18 cellular contexts compared by ENCODE assay signal in genomic region chr1:51559064-51559500, GRCh38. TPM values are rescaled to one million over a fixed set of nuclear protein-coding genes. Genes with fewer than 3 reads are reported as not detected.
A peak's percentile ranks its signal among the peaks of the same experiment; 100 is the strongest.
DNase-seq lines count a peak whose midpoint lies in the region; ATAC-seq and TF ChIP-seq lines count a peak whose summit lies in the region.
"Had no signal": no experiment of that assay in that cellular context is flagged by ENCODE, and none has a peak within 500 bp of the region (broad histone marks: within the 10 kb centered on the region; RNA-seq: fewer than 3 reads in every experiment).

No MANE protein-coding gene starts in this region.

- H3K4me1 ChIP-seq in HEK293 (ENCODE audit: control insufficient read depth, insufficient read depth, low read length) (no peaks in the 10 kb centered on the region), SJSA1 (replicated peaks) (peaks cover 44% of the 10 kb centered on the region), skeletal muscle satellite cell (ENCODE audit: control insufficient read depth, insufficient read depth, low read length) (peaks cover 30% of the 10 kb centered on the region)
- H3K4me1 ChIP-seq: colonic mucosa had no signal

- no peak for TF ChIP-seq CTCF in HEK293 (tag by site-specific recombination; IDR thresholded peaks at IDR 0.05)
- TF ChIP-seq CTCF in fibroblast of villous mesenchyme (IDR thresholded peaks at IDR 0.05; ENCODE audit: insufficient read depth, low read depth, low read length) = no peak
- no peak for TF ChIP-seq CTCF in dorsolateral prefrontal cortex (IDR thresholded peaks at IDR 0.05 in 54 of 56, conservative IDR thresholded peaks at IDR 0.05 in 2 of 56; ENCODE audit: low read depth in 1 of 56, partially characterized antibody in 56 of 56)

- no peaks in the 10 kb centered on the region for H3K36me3 ChIP-seq in HEK293 (ENCODE audit: control insufficient read depth in 2 of 2, insufficient read depth in 1 of 2, low read length in 2 of 2)
- no peaks in the 10 kb centered on the region for H3K36me3 ChIP-seq in SJSA1
- no peaks in the 10 kb centered on the region for H3K36me3 ChIP-seq in skeletal muscle satellite cell (ENCODE audit: insufficient read depth, low read length)
- H3K36me3 ChIP-seq: BLaER1 treated with 17β-estradiol and CSF1 and Interleukin-3, amounts not matched to agents 10 nM and 100 nM; colonic mucosa had no signal

- no peak for DNase-seq in SJSA1 (ENCODE audit: low read depth in 1 of 2, low spot score in 2 of 2)
- DNase-seq in fibroblast of villous mesenchyme (ENCODE audit: low read depth) = peak; percentile 11
- DNase-seq in GOT3 (lab: John Stamatoyannopoulos, UW) = no peak
- no peak for DNase-seq in dorsolateral prefrontal cortex
- DNase-seq: activated CD4-positive, alpha-beta T cell treated with anti-CD3 and anti-CD28 coated beads, Interleukin-2, amount 50 U/mL, for 4 hours; activated effector memory CD4-positive, alpha-beta T cell treated with Interleukin-2 at 50 U/mL for 16 hours; aorta; colonic mucosa; DMS79; hippocampal formation; left colon; naive B cell; NCI-H1105 treated with DMSO at 0.1 percent for 48 hours; NK-92 treated with Interleukin-12 subunit alpha and Interleukin-12 subunit beta, amount 100 ng/mL, for 24 hours had no signal

- H3K27ac ChIP-seq in HEK293 (ENCODE audit: extremely low read depth, low read depth, low read length) (no peak overlapping the region), SJSA1 (peak overlapping the region; percentile 71), dorsolateral prefrontal cortex (no peak overlapping the region)
- H3K27ac ChIP-seq: BLaER1 treated with 17β-estradiol and CSF1 and Interleukin-3, amounts not matched to agents 10 nM and 100 nM; colonic mucosa had no signal

- no peak overlapping the region for H3K4me3 ChIP-seq in HEK293 (ENCODE audit: low read depth, low read length)
- H3K4me3 ChIP-seq in SJSA1 = no peak overlapping the region
- no peak overlapping the region for H3K4me3 ChIP-seq in fibroblast of villous mesenchyme (ENCODE audit: low read depth, low read length)
- H3K4me3 ChIP-seq in skeletal muscle satellite cell (ENCODE audit: low read length) = peak overlapping the region; percentile 40
- H3K4me3 ChIP-seq in dorsolateral prefrontal cortex = no peak overlapping the region
- H3K4me3 ChIP-seq: BLaER1 treated with 17β-estradiol and CSF1 and Interleukin-3, amounts not matched to agents 10 nM and 100 nM; colonic mucosa had no signal

- H3K9me3 ChIP-seq in HEK293 (ENCODE audit: control insufficient read depth, insufficient read depth, low read depth, low read length) (no peaks in the 10 kb centered on the region), SJSA1 (replicated peaks) (no peaks in the 10 kb centered on the region), skeletal muscle satellite cell (replicated peaks; ENCODE audit: low read length) (no peaks in the 10 kb centered on the region)
- H3K9me3 ChIP-seq: BLaER1 treated with 17β-estradiol and CSF1 and Interleukin-3, amounts not matched to agents 10 nM and 100 nM; colonic mucosa had no signal

- intact Hi-C loops in dorsolateral prefrontal cortex (cut with DNase I) = no loop called here

- H3K9ac ChIP-seq in skeletal muscle satellite cell (ENCODE audit: low read depth, low read length) = peak overlapping the region; percentile 62
- H3K9ac ChIP-seq: BLaER1 treated with 17β-estradiol and CSF1 and Interleukin-3, amounts not matched to agents 10 nM and 100 nM had no signal

- CTCF ChIA-PET in HEK293 (lab: Yijun Ruan, JAX) = no interaction called here

- peak overlapping the region; percentile 75 for H3K4me2 ChIP-seq in skeletal muscle satellite cell (ENCODE audit: low read length)

- POLR2A ChIA-PET in HEK293 (lab: Yijun Ruan, JAX) = no interaction called here

- no peak for ATAC-seq in GM21717 (IDR thresholded peaks at IDR 0.05; ENCODE audit: unreplicated experiment)
- ATAC-seq: left colon had no signal

- H3K27me3 ChIP-seq in SJSA1 (replicated peaks) (no peaks in the 10 kb centered on the region), skeletal muscle satellite cell (ENCODE audit: control insufficient read depth, insufficient read depth, low read length) (no peaks in the 10 kb centered on the region), dorsolateral prefrontal cortex (no peaks in the 10 kb centered on the region)
- H3K27me3 ChIP-seq: BLaER1 treated with 17β-estradiol and CSF1 and Interleukin-3, amounts not matched to agents 10 nM and 100 nM; colonic mucosa had no signal

TF ChIP-seq in HEK293, 187 proteins besides CTCF, POLR2A, EP300 and RAD21:
- TF ChIP-seq ZEB2 (tag by site-specific recombination; IDR thresholded peaks at IDR 0.05) (no peak), ZBTB17 (tag by site-specific recombination; IDR thresholded peaks at IDR 0.05) (peak; percentile 31; the same call in 1 of the 2 replicates), ZNF214 (tag by site-specific recombination; IDR thresholded peaks at IDR 0.05; ENCODE audit: borderline replicate concordance) (no peak), ZSCAN4 (tag by site-specific recombination; IDR thresholded peaks at IDR 0.05) (peak; percentile 37; the same call in 1 of the 2 replicates)

RNA-seq across cellular contexts. Expression of gene EPS15, which starts 40.0 kb away (rescaled TPM):
- 30.4 and 31.7 TPM in 2 replicates for total RNA-seq in SJSA1 (2014; rRNA removed; shearing (Covaris generic))
- total RNA-seq in fibroblast of villous mesenchyme (47.4 and 58.7 TPM in 2 replicates), dorsolateral prefrontal cortex (100 to 1,000 TPM; 123 to 234 (median 175) TPM)
- total RNA-seq in skeletal muscle satellite cell (2012; rRNA removed) = 43.9 and 59.3 TPM in 2 replicates

RNA-seq across cellular contexts. Expression of gene OSBPL9, which starts 57.8 kb away (rescaled TPM):
- 86.3 and 117 TPM in 2 replicates for total RNA-seq in SJSA1 (2014; rRNA removed; shearing (Covaris generic))
- 85.4 and 103 TPM in 2 replicates for total RNA-seq in fibroblast of villous mesenchyme
- 33.2 and 162 TPM in 2 replicates for total RNA-seq in skeletal muscle satellite cell (2012; rRNA removed)
- total RNA-seq in dorsolateral prefrontal cortex = 100 to 1,000 TPM in 1 of 120 experiments, 10 to 100 TPM in 119; 37.0 to 103 (median 54.2) TPM
